ENCODE assay signal across 8 cellular contexts in the genomic region with DNA sequence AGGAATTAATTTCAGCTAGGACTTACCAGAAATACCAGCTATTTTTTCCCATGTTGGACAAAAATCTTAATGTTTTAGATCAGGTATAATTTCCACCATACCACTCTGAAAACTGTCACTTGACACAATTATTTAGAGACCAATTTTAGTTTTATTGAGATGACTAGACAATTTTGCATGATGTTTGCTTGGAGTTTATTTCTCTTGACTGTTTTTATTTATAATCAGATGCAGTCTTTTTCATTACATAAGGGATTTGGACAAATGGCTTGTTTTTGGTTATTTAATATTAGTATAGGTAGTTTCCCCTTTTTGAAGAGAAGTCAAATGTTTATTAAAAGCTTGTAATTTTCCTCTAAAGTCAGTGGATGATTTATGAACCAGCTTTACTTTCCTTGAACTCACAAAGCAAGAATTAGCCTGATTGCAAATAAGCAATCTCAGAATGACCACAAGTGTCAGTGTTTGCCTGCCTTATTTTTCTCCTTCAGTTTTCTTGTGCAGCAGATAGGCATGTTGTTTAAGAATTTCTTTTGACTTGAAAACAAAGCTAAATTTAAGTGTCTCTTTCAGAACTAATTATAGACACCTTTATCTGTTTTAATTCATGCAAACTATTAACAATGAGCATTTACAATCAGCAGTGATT. TPM values are rescaled to one million over a fixed set of nuclear protein-coding genes. Genes with fewer than 3 reads are reported as not detected.
A peak's percentile ranks its signal among the peaks of the same experiment; 100 is the strongest.
DNase-seq lines count a peak whose midpoint lies in the region; ATAC-seq, FAIRE-seq and TF ChIP-seq lines count a peak whose summit lies in the region.
"Had no signal": no experiment of that assay in that cellular context is flagged by ENCODE, and none has a peak within 500 bp of the region (broad histone marks: within the 10 kb centered on the region; RNA-seq: fewer than 3 reads in every experiment).

No MANE protein-coding gene starts in this region.

- POLR2A ChIA-PET in endothelial cell of umbilical vein (lab: Charles Lee) = no interaction called here

- CTCF ChIA-PET in endothelial cell of umbilical vein (lab: Charles Lee) = interaction anchor here (1.0 to 2.0 kb wide), 6 partner anchors 9 to 1110 kb away, joined by 3 to 8 read pairs (median 4); no protein-coding TSS in a partner anchor

- H3K4me1 ChIP-seq in endothelial cell of umbilical vein (ENCODE audit: control insufficient read depth, extremely low read depth, insufficient read depth, low read length) = no peaks in the 10 kb centered on the region

- peaks cover 18% of the 10 kb centered on the region for H3K36me3 Mint-ChIP-seq in activated T-helper 1 cell treated with anti-CD3 and anti-CD28 coated beads, Interleukin-12 subunit alpha, Interleukin-12 subunit beta, Interleukin-2, Interleukin-4 antibody, amounts not matched to agents 30 ng/mL and 10 ng/mL and 1 ng/mL, durations not matched to agents 14 hours and 24 hours and 36 hours (ENCODE audit: low read depth)

- no peak overlapping the region for H2AFZ ChIP-seq in endothelial cell of umbilical vein (ENCODE audit: low read depth, low read length)

- no peaks in the 10 kb centered on the region for H3K9me3 Mint-ChIP-seq in activated T-helper 1 cell treated with anti-CD3 and anti-CD28 coated beads, Interleukin-12 subunit alpha, Interleukin-12 subunit beta, Interleukin-2, Interleukin-4 antibody, amounts not matched to agents 30 ng/mL and 10 ng/mL and 1 ng/mL, durations not matched to agents 14 hours and 24 hours and 36 hours
- H3K9me3 Mint-ChIP-seq: central memory CD8-positive, alpha-beta T cell had no signal

- H3K4me3 ChIP-seq in endothelial cell of umbilical vein (replicated peaks in 1 of 3; ENCODE audit: insufficient read depth in 1 of 3, low read depth in 1 of 3, low read length in 3 of 3) = no peak overlapping the region

- peak; percentile 63 for ATAC-seq in sciatic nerve

- TF ChIP-seq CTCF in endothelial cell of umbilical vein (IDR thresholded peaks at IDR 0.05; ENCODE audit: extremely low read depth in 1 of 2, insufficient read depth in 1 of 2, low read depth in 1 of 2, low read length in 2 of 2) = no peak

- peaks cover 3% of the 10 kb centered on the region for H3K9me1 ChIP-seq in endothelial cell of umbilical vein (replicated peaks; ENCODE audit: control insufficient read depth, extremely low read depth, insufficient read depth, low read length)

- no peaks in the 10 kb centered on the region for H3K27me3 ChIP-seq in endothelial cell of umbilical vein (ENCODE audit: control insufficient read depth in 2 of 2, insufficient read depth in 2 of 2, low read length in 2 of 2)

- no peak overlapping the region for H3K27ac Mint-ChIP-seq in activated T-helper 1 cell treated with anti-CD3 and anti-CD28 coated beads, Interleukin-12 subunit alpha, Interleukin-12 subunit beta, Interleukin-2, Interleukin-4 antibody, amounts not matched to agents 30 ng/mL and 10 ng/mL and 1 ng/mL, durations not matched to agents 14 hours and 24 hours and 36 hours

- no peak for DNase-seq in GM18507 (ENCODE audit: extremely low spot score, insufficient read length, low read depth)
- DNase-seq in M059J (ENCODE audit: low read depth) = peak; percentile 14
- DNase-seq in endothelial cell of umbilical vein (ENCODE audit: low read depth, low spot score) = peak; percentile 22
- no peak for DNase-seq in sciatic nerve (ENCODE audit: low spot score)
- DNase-seq in activated T-helper 1 cell treated with anti-CD3 and anti-CD28 coated beads, Interleukin-12 subunit alpha, Interleukin-12 subunit beta, Interleukin-2, Interleukin-4 antibody, amounts not matched to agents 30 ng/mL and 10 ng/mL and 1 ng/mL, durations not matched to agents 14 hours and 24 hours and 36 hours (ENCODE audit: low spot score) = no peak
- DNase-seq in ecto neural progenitor cell (ENCODE audit: low spot score) = no peak
- DNase-seq in stimulated activated CD4-positive, alpha-beta T cell treated with anti-CD3 and anti-CD28 coated beads, Interleukin-12 subunit alpha, Interleukin-12 subunit beta, amount 100 ng/mL, for 4 hours = no peak

- H4K20me1 ChIP-seq in endothelial cell of umbilical vein (replicated peaks; ENCODE audit: control insufficient read depth, extremely low read depth, insufficient read depth, low read length) = peaks cover 7% of the 10 kb centered on the region

- BruUV-seq in endothelial cell of umbilical vein (replicated peaks; lab: Mats Ljungman, UMichigan) = no TSS peak

- no peak overlapping the region for H3K9ac ChIP-seq in endothelial cell of umbilical vein (replicated peaks; ENCODE audit: extremely low read depth, insufficient read depth, low read length)

- no peaks in the 10 kb centered on the region for H3K27me3 Mint-ChIP-seq in activated T-helper 1 cell treated with anti-CD3 and anti-CD28 coated beads, Interleukin-12 subunit alpha, Interleukin-12 subunit beta, Interleukin-2, Interleukin-4 antibody, amounts not matched to agents 30 ng/mL and 10 ng/mL and 1 ng/mL, durations not matched to agents 14 hours and 24 hours and 36 hours (ENCODE audit: insufficient read depth)
- H3K27me3 Mint-ChIP-seq: central memory CD8-positive, alpha-beta T cell had no signal

- FAIRE-seq in GM18507 (lab: Jason Lieb, UNC) = peak; percentile 15
- no peak for FAIRE-seq in endothelial cell of umbilical vein (lab: Jason Lieb, UNC)

- no peak for TF ChIP-seq POLR2A in endothelial cell of umbilical vein (IDR thresholded peaks at IDR 0.05; ENCODE audit: low read depth, low read length)

- no peak overlapping the region for H3K4me2 ChIP-seq in endothelial cell of umbilical vein (ENCODE audit: insufficient read depth, low read length)

- dilution Hi-C loops in endothelial cell of umbilical vein (cut with MboI; ENCODE audit: extremely low pct_ligation_motif_present, low sequenced_read_pairs) = no loop called here

- no peak overlapping the region for H3K4me3 Mint-ChIP-seq in activated T-helper 1 cell treated with anti-CD3 and anti-CD28 coated beads, Interleukin-12 subunit alpha, Interleukin-12 subunit beta, Interleukin-2, Interleukin-4 antibody, amounts not matched to agents 30 ng/mL and 10 ng/mL and 1 ng/mL, durations not matched to agents 14 hours and 24 hours and 36 hours
- H3K4me3 Mint-ChIP-seq: central memory CD8-positive, alpha-beta T cell had no signal

- peaks cover 29% of the 10 kb centered on the region for H3K4me1 Mint-ChIP-seq in activated T-helper 1 cell treated with anti-CD3 and anti-CD28 coated beads, Interleukin-12 subunit alpha, Interleukin-12 subunit beta, Interleukin-2, Interleukin-4 antibody, amounts not matched to agents 30 ng/mL and 10 ng/mL and 1 ng/mL, durations not matched to agents 14 hours and 24 hours and 36 hours (ENCODE audit: low read depth)

- no peaks in the 10 kb centered on the region for H3K36me3 ChIP-seq in endothelial cell of umbilical vein (ENCODE audit: control insufficient read depth in 2 of 2, extremely low read depth in 1 of 2, insufficient read depth in 2 of 2, low read length in 2 of 2)

- H3K9me3 ChIP-seq in endothelial cell of umbilical vein (replicated peaks; ENCODE audit: control insufficient read depth, insufficient read depth, low read length) = no peaks in the 10 kb centered on the region

- intact Hi-C loops in endothelial cell of umbilical vein (cut with micrococcal nuclease) = no loop called here
- intact Hi-C loops in sciatic nerve (cut with DNase I) = no loop called here
- intact Hi-C loops in activated T-helper 1 cell treated with anti-CD3 and anti-CD28 coated beads, Interleukin-12 subunit alpha, Interleukin-12 subunit beta, Interleukin-2, Interleukin-4 antibody, amounts not matched to agents 30 ng/mL and 10 ng/mL and 1 ng/mL, durations not matched to agents 14 hours and 24 hours and 36 hours (cut with micrococcal nuclease) = no loop called here

- peaks cover 46% of the 10 kb centered on the region for H3K79me2 ChIP-seq in endothelial cell of umbilical vein (ENCODE audit: control insufficient read depth, insufficient read depth, low read length)

- H3K27ac ChIP-seq in endothelial cell of umbilical vein (ENCODE audit: insufficient read depth, low read depth, low read length) = no peak overlapping the region

TF ChIP-seq in endothelial cell of umbilical vein, 7 proteins besides CTCF, POLR2A, EP300 and RAD21:
- TF ChIP-seq, protein P1, sequence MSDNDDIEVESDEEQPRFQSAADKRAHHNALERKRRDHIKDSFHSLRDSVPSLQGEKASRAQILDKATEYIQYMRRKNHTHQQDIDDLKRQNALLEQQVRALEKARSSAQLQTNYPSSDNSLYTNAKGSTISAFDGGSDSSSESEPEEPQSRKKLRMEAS (IDR thresholded peaks at IDR 0.05; ENCODE audit: insufficient read depth, insufficient read length) = no peak
- TF ChIP-seq POLR2AphosphoS5 (IDR thresholded peaks at IDR 0.05; ENCODE audit: insufficient read depth, low read depth, low read length) = no peak
- no peak for TF ChIP-seq MYC (IDR thresholded peaks at IDR 0.05; ENCODE audit: low read depth, low read length)
- no peak for TF ChIP-seq FOS (IDR thresholded peaks at IDR 0.05; ENCODE audit: borderline replicate concordance, insufficient read depth, low read length)
- TF ChIP-seq JUN (IDR thresholded peaks at IDR 0.05; ENCODE audit: borderline replicate concordance, insufficient read depth, insufficient read length, low read depth) = no peak
- TF ChIP-seq GATA2 (IDR thresholded peaks at IDR 0.05; ENCODE audit: insufficient read depth, insufficient read length, low read depth, low read length) = no peak
- no peak for TF ChIP-seq EZH2 (IDR thresholded peaks at IDR 0.05; ENCODE audit: borderline replicate concordance, low read depth, low read length, severe bottlenecking)

RNA-seq across cellular contexts. Expression of a gene that starts 3.8 kb away (rescaled TPM):
- total RNA-seq in M059J (2014; rRNA removed; shearing (Covaris generic)) = 0.10 TPM in 1 of 2 replicates, not detected in the other
- total RNA-seq in endothelial cell of umbilical vein (not detected in 2 replicates), sciatic nerve (10.2 TPM)
- not detected in 2 replicates for polyA plus RNA-seq in endothelial cell of umbilical vein
- not detected in 2 replicates for polyA plus RNA-seq in endothelial cell of umbilical vein (2011; cell fraction: cytosol; rRNA removed)
- not detected in 2 replicates for polyA plus RNA-seq in endothelial cell of umbilical vein (2011; cell fraction: nucleus; rRNA removed)
- polyA plus RNA-seq in endothelial cell of umbilical vein (2012) = not detected in 2 replicates
- polyA minus RNA-seq in endothelial cell of umbilical vein = 0.21 TPM in 1 of 2 replicates, not detected in the other
- polyA minus RNA-seq in endothelial cell of umbilical vein (2011; cell fraction: cytosol; rRNA and poly(A)+ RNA removed) = not detected
- polyA minus RNA-seq in endothelial cell of umbilical vein (2011; cell fraction: nucleus; rRNA and poly(A)+ RNA removed) = not detected in 2 replicates
- 0.13 TPM in 1 of 2 replicates, not detected in the other for total RNA-seq in activated T-helper 1 cell treated with anti-CD3 and anti-CD28 coated beads, Interleukin-12 subunit alpha, Interleukin-12 subunit beta, Interleukin-2, Interleukin-4 antibody, amounts not matched to agents 30 ng/mL and 10 ng/mL and 1 ng/mL, durations not matched to agents 14 hours and 24 hours and 36 hours

Comparison
In these comparisons a context has a peak if more than half of its experiments do, and no peak if none do; other contexts are left out.
1. DNase-seq: peak in M059J (single experiment) and endothelial cell of umbilical vein (single experiment); none in GM18507 (single experiment), sciatic nerve (single experiment), activated T-helper 1 cell treated with anti-CD3 and anti-CD28 coated beads, Interleukin-12 subunit alpha, Interleukin-12 subunit beta, Interleukin-2, Interleukin-4 antibody, amounts not matched to agents 30 ng/mL and 10 ng/mL and 1 ng/mL, durations not matched to agents 14 hours and 24 hours and 36 hours (single experiment), ecto neural progenitor cell (single experiment) and stimulated activated CD4-positive, alpha-beta T cell treated with anti-CD3 and anti-CD28 coated beads, Interleukin-12 subunit alpha, Interleukin-12 subunit beta, amount 100 ng/mL, for 4 hours (single experiment).